Comparison of ENCODE assay signal across 14 cellular contexts in genomic region chr11:72534859-72535547, GRCh38.
DNase-seq lines count a peak whose midpoint lies in the region; ATAC-seq and TF ChIP-seq lines count a peak whose summit lies in the region.
"Had no signal": no experiment of that assay in that cellular context is flagged by ENCODE, and none has a peak within 500 bp of the region (broad histone marks: within the 10 kb centered on the region; RNA-seq: fewer than 3 reads in every experiment).

No MANE protein-coding gene starts in this region.

- H3K9ac ChIP-seq in Loucy (ENCODE audit: low read depth, low read length, poor library complexity, severe bottlenecking) (no peak overlapping the region), fibroblast of lung (ENCODE audit: insufficient read depth, low read length) (no peak overlapping the region)

- TF ChIP-seq CTCF in Loucy (conservative IDR thresholded peaks at IDR 0.05; ENCODE audit: low read length) (peak; percentile 25; the same call in 1 of the 2 replicates), fibroblast of lung (conservative IDR thresholded peaks at IDR 0.05 in 1 of 2, IDR thresholded peaks at IDR 0.05 in 1 of 2; ENCODE audit: low read depth in 1 of 2, low read length in 2 of 2) (peak; percentile 7 to 8), ascending aorta (IDR thresholded peaks at IDR 0.05) (no peak)

- no peak for ATAC-seq in HG03139 (IDR thresholded peaks at IDR 0.05; ENCODE audit: unreplicated experiment)

- no peak overlapping the region for H3K4me3 ChIP-seq in Loucy (ENCODE audit: low read length, poor library complexity, severe bottlenecking)
- no peak overlapping the region for H3K4me3 ChIP-seq in fibroblast of lung (replicated peaks in 1 of 4; ENCODE audit: control extremely low read depth in 1 of 4, insufficient read depth in 1 of 4, low read depth in 3 of 4, low read length in 4 of 4)
- no peak overlapping the region for H3K4me3 ChIP-seq in ascending aorta
- H3K4me3 ChIP-seq: HAP-1 had no signal

- no peak overlapping the region for H3K27ac ChIP-seq in fibroblast of lung (ENCODE audit: insufficient read depth, low read length)
- no peak overlapping the region for H3K27ac ChIP-seq in ascending aorta
- H3K27ac ChIP-seq: HL-60 had no signal

- intact Hi-C loops in ascending aorta (cut with DNase I): no loop called here

- no peak overlapping the region for H3K4me2 ChIP-seq in Loucy (ENCODE audit: low read depth, low read length, poor library complexity, severe bottlenecking)
- H3K4me2 ChIP-seq in fibroblast of lung (ENCODE audit: extremely low read depth, insufficient read depth, low read length): no peak overlapping the region

- no peaks in the 10 kb centered on the region for H4K20me1 ChIP-seq in Loucy (ENCODE audit: insufficient read depth, low read length, poor library complexity, severe bottlenecking)
- H4K20me1 ChIP-seq in fibroblast of lung (ENCODE audit: control insufficient read depth, extremely low read depth, insufficient read depth, low read length): no peaks in the 10 kb centered on the region

- no peaks in the 10 kb centered on the region for H3K79me2 ChIP-seq in Loucy (ENCODE audit: insufficient read depth, low read length)
- H3K79me2 ChIP-seq in fibroblast of lung (ENCODE audit: control insufficient read depth, insufficient read depth, low read length): no peaks in the 10 kb centered on the region

- H3K9me2 ChIP-seq in Loucy (replicated peaks; ENCODE audit: low read depth, low read length): no peaks in the 10 kb centered on the region

- DNase-seq in EL (peak; percentile 35), fibroblast of lung (ENCODE audit: low read depth in 2 of 2) (peak in 1 of 2 donors; percentile 41), pons (ENCODE audit: low spot score) (peak; percentile 8), ascending aorta (ENCODE audit: low spot score in 2 of 2) (no peak), mesenteric fat pad (ENCODE audit: low spot score) (no peak)
- DNase-seq in stimulated activated CD4-positive, alpha-beta T cell treated with anti-CD3 and anti-CD28 coated beads, Interleukin-12 subunit alpha, Interleukin-12 subunit beta, amount 100 ng/mL, for 4 hours: no peak
- DNase-seq: activated CD8-positive, alpha-beta memory T cell treated with anti-CD3 and anti-CD28 coated beads, Interleukin-2, amount 50 U/mL, for 4 hours; anterior cingulate cortex; NCI-H1694; occipital lobe had no signal

- H3K36me3 ChIP-seq in Loucy (ENCODE audit: insufficient read depth, low read length): no peaks in the 10 kb centered on the region
- H3K36me3 ChIP-seq in fibroblast of lung (ENCODE audit: control insufficient read depth, insufficient read depth, low read length): no peaks in the 10 kb centered on the region
- no peaks in the 10 kb centered on the region for H3K36me3 ChIP-seq in ascending aorta
- H3K36me3 ChIP-seq: HAP-1 had no signal

- H3K4me1 ChIP-seq in Loucy (ENCODE audit: insufficient read depth, low read length, poor library complexity, severe bottlenecking) (no peaks in the 10 kb centered on the region), fibroblast of lung (ENCODE audit: control insufficient read depth, extremely low read depth, insufficient read depth, low read length) (no peaks in the 10 kb centered on the region), ascending aorta (no peaks in the 10 kb centered on the region)

- no peaks in the 10 kb centered on the region for H3K27me3 ChIP-seq in Loucy (ENCODE audit: insufficient read depth, low read length, poor library complexity, severe bottlenecking)
- H3K27me3 ChIP-seq in fibroblast of lung (ENCODE audit: control insufficient read depth, insufficient read depth, low read length): peaks cover 13% of the 10 kb centered on the region
- H3K27me3 ChIP-seq in ascending aorta: no peaks in the 10 kb centered on the region

- H3K9me3 ChIP-seq in Loucy (ENCODE audit: insufficient read depth, low read depth, low read length) (no peaks in the 10 kb centered on the region), fibroblast of lung (ENCODE audit: control insufficient read depth, insufficient read depth, low read depth, low read length) (no peaks in the 10 kb centered on the region), ascending aorta (no peaks in the 10 kb centered on the region)
- H3K9me3 ChIP-seq: HAP-1 had no signal

- H3F3A ChIP-seq in Loucy (ENCODE audit: low read depth): no peaks in the 10 kb centered on the region

- no peak overlapping the region for H2AFZ ChIP-seq in Loucy (ENCODE audit: low read length)
- no peak overlapping the region for H2AFZ ChIP-seq in fibroblast of lung (ENCODE audit: low read length)

Comparison
In these comparisons a context has a peak if more than half of its experiments do, and no peak if none do; other contexts are left out.
1. DNase-seq: peak in EL (single experiment) and pons (single experiment); none in stimulated activated CD4-positive, alpha-beta T cell treated with anti-CD3 and anti-CD28 coated beads, Interleukin-12 subunit alpha, Interleukin-12 subunit beta, amount 100 ng/mL, for 4 hours (single experiment), ascending aorta (0 of 2) and mesenteric fat pad (single experiment).
2. CTCF ChIP-seq: peak in Loucy (single experiment) and fibroblast of lung (2 of 2); none in ascending aorta (0 of 3).